Comparison of ENCODE assay signal across 7 cellular contexts in the genomic region with DNA sequence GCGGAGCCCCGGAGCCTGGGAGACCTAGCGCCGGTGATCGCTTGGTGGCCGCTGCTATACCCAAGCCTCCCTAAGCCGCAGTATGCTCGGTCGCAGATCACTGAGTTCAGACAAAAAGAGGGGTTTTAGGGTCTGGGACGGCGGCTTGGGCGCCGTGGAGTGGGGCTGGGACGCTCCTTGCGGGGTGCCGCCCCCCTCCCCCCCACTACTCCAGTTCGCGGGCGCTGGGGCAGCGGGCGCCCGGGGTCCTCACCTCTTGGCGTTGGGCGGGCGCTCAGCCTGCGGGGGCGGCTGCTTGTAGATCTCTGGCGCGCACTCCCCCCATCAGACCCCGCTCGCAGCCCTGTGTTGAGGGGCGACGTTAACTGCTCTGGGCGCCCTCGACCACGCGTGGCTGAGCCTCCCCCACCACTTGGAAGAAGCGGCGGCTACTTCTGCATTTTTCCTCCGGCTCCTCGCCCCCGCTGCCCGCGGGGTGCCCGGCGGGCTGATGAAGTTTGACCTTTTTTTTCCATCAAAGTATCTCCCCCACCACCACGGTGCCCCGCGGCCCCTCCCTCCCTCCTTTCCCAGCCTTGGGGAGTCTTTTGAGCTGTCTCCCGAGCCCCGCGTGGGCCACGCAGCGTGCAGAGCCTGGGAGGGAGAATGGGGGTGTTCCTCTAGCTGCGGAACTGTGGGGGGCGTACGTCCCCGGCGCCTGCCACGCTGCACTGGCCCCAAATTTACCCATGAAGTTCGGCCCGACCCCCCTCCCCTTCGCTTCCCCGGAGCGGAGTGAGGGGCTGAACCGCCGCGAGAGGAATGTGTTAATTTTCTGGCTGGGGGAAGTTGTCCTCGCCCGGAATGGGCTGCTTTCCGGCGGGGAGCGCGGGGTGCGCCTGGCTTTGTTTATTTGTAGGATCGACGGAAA. TPM values are rescaled to one million over a fixed set of nuclear protein-coding genes. Genes with fewer than 3 reads are reported as not detected.
DNase-seq lines count a peak whose midpoint lies in the region; ATAC-seq, FAIRE-seq and TF ChIP-seq lines count a peak whose summit lies in the region.

No MANE protein-coding gene starts in this region.

- TF ChIP-seq CTCF in lower leg skin (IDR thresholded peaks at IDR 0.05) (no peak), thoracic aorta (IDR thresholded peaks at IDR 0.05) (no peak)

- TF ChIP-seq POLR2A in GM12891 (IDR thresholded peaks at IDR 0.05; ENCODE audit: low read depth, low read length) = no peak
- no peak for TF ChIP-seq POLR2A in lower leg skin (IDR thresholded peaks at IDR 0.05)

- intact Hi-C loops in lower leg skin (cut with DNase I; ENCODE audit: low total_unique reads) = no loop called here

- H3K4me3 ChIP-seq in lower leg skin (ENCODE audit: low read depth, poor library complexity, severe bottlenecking) (peak overlapping the region; percentile 64), thoracic aorta (peak overlapping the region; percentile 90)

- H3K27me3 ChIP-seq in thoracic aorta (replicated peaks; ENCODE audit: insufficient read depth) = no peaks in the 10 kb centered on the region

- H3K9me3 ChIP-seq in thoracic aorta = no peaks in the 10 kb centered on the region

- no peak for ATAC-seq in thoracic aorta (ENCODE audit: insufficient number of reproducible peaks, low FRiP score, low read depth)
- no peak for ATAC-seq in HG03521 (IDR thresholded peaks at IDR 0.05; ENCODE audit: unreplicated experiment)

- no peak for DNase-seq in GM12891 (ENCODE audit: insufficient read length, low spot score)
- DNase-seq in NOMO-1 (lab: John Stamatoyannopoulos, UW; ENCODE audit: unreplicated experiment in 2 of 2) = peak; percentile 34 to 50
- peak in 27 of 61 donors; percentile 27 to 85 (median 47) for DNase-seq in caudate nucleus (lab: John Stamatoyannopoulos, UW)
- no peak for DNase-seq in lower leg skin (ENCODE audit: low spot score in 2 of 2)
- DNase-seq in thoracic aorta (ENCODE audit: low spot score) = no peak
- no peak for DNase-seq in NCI-H345 treated with DMSO at 0.1 percent for 48 hours (lab: John Stamatoyannopoulos, UW; ENCODE audit: unreplicated experiment)

- WGBS in lower leg skin, 2 donors = 0 to 1% methylated on average over 65 to 72 of the region's 77 CpGs

- H3K36me3 ChIP-seq in thoracic aorta = no peaks in the 10 kb centered on the region

- peak overlapping the region; percentile 93 for H3K27ac ChIP-seq in caudate nucleus (ENCODE audit: low read depth, low read length)
- H3K27ac ChIP-seq in thoracic aorta = peak overlapping the region; percentile 83 to 99

- no peak for FAIRE-seq in GM12891 (lab: Jason Lieb, UNC)

- peaks cover 37 to 55% of the 10 kb centered on the region in 2 donors for H3K4me1 ChIP-seq in thoracic aorta (ENCODE audit: control insufficient read depth in 1 of 2, low read depth in 2 of 2)

TF ChIP-seq in GM12891, 5 proteins besides CTCF, POLR2A, EP300 and RAD21:
- TF ChIP-seq POLR2AphosphoS5 (IDR thresholded peaks at IDR 0.05; ENCODE audit: low read depth, low read length) (no peak), SPI1 (IDR thresholded peaks at IDR 0.05; ENCODE audit: low read depth, low read length) (peak; percentile 25)

RNA-seq across cellular contexts. Expression of a gene that starts 1.2 kb away (rescaled TPM):
- 29.4 TPM for polyA plus RNA-seq in GM12891 (2012; ENCODE audit: low read depth, missing spikeins)
- total RNA-seq in lower leg skin = 10 to 100 TPM; 36.4 to 69.3 (median 45.2) TPM
- 10 to 100 TPM; 58.5 to 62.5 TPM for total RNA-seq in thoracic aorta

Comparison
In these comparisons a context has a peak if more than half of its experiments do, and no peak if none do; other contexts are left out.
1. DNase-seq: peak in NOMO-1 (2 of 2); none in GM12891 (single experiment), lower leg skin (0 of 2), thoracic aorta (single experiment) and NCI-H345 treated with DMSO at 0.1 percent for 48 hours (single experiment).